ENCODE assay signal across 8 cellular contexts in genomic region chr3:49803464-49804140, GRCh38. TPM values are rescaled to one million over a fixed set of nuclear protein-coding genes. Genes with fewer than 3 reads are reported as not detected.
DNase-seq lines count a peak whose midpoint lies in the region; ATAC-seq, FAIRE-seq and TF ChIP-seq lines count a peak whose summit lies in the region.

No MANE protein-coding gene starts in this region.

- 0% methylated on average over 22 of the region's 41 CpGs for WGBS in SK-N-SH (ENCODE audit: low lambda C conversion rate)
- under 1% methylated on average over 33 of the region's 41 CpGs for WGBS in GM12878 (ENCODE audit: insufficient coverage, insufficient replicate concordance, low lambda C conversion rate, missing lambda C conversion rate)

- SMC1A ChIA-PET in GM12878 (lab: Charles Lee; ENCODE audit: uncharacterized antibody, unreplicated experiment): interaction anchor here (1.1 to 9.4 kb wide), 6 partner anchors 10 to 126 kb away, joined by 3 to 146 read pairs (median 6); partner anchors contain the start of genes MON1A and UBA7

- H4K20me1 ChIP-seq in SK-N-SH (ENCODE audit: insufficient read depth) (no peaks in the 10 kb centered on the region), GM12878 (ENCODE audit: control insufficient read depth, insufficient read depth) (no peaks in the 10 kb centered on the region)

- no TSS peak for BruUV-seq in GM12878 (replicated peaks; lab: Mats Ljungman, UMichigan)

- peak; percentile 60 for DNase-seq in NCI-H345 (lab: John Stamatoyannopoulos, UW)
- no peak for DNase-seq in NCI-H345 treated with DMSO at 0.1 percent for 48 hours (lab: John Stamatoyannopoulos, UW; ENCODE audit: unreplicated experiment)
- peak; percentile 84 for DNase-seq in SK-N-SH
- no peak for DNase-seq in GM12878 (ENCODE audit: low read depth, low spot score)
- peak; percentile 50 for DNase-seq in stimulated activated CD4-positive, alpha-beta T cell treated with anti-CD3 and anti-CD28 coated beads, Interleukin-4, amount 100 ng/mL, for 1 hour
- DNase-seq in superior temporal gyrus (ENCODE audit: extremely low spot score): no peak

- H3K27me3 ChIP-seq in SK-N-SH (ENCODE audit: insufficient read depth) (no peaks in the 10 kb centered on the region), GM12878 (replicated peaks in 1 of 2; ENCODE audit: control insufficient read depth in 2 of 2, insufficient read depth in 2 of 2, low read length in 1 of 2) (no peaks in the 10 kb centered on the region; a peak in 1 of 4 replicates), iPS-20b (ENCODE audit: insufficient read depth, low read length) (peaks cover 57% of the 10 kb centered on the region)

- TF ChIP-seq CTCF in SK-N-SH (IDR thresholded peaks at IDR 0.05) (peak; percentile 20; the same call in 1 of the 2 replicates), GM12878 (IDR thresholded peaks at IDR 0.05 in 2 of 3, conservative IDR thresholded peaks at IDR 0.05 in 1 of 3; ENCODE audit: control insufficient read depth in 2 of 3, extremely low read depth in 1 of 3, insufficient read depth in 1 of 3, low read depth in 3 of 3, low read length in 3 of 3) (no peak)

- TF ChIP-seq EP300 in SK-N-SH (IDR thresholded peaks at IDR 0.05; ENCODE audit: borderline replicate concordance in 1 of 2, low read depth in 1 of 2, low read length in 1 of 2) (no peak), GM12878 (IDR thresholded peaks at IDR 0.05; ENCODE audit: borderline replicate concordance in 1 of 2, control insufficient read depth in 1 of 2, low read depth in 2 of 2, low read length in 2 of 2) (no peak)

- in situ Hi-C loops in GM12878 (cut with MboI): loop anchor here (5.0 kb wide), 1 partner anchor 104 kb away; no protein-coding TSS in a partner anchor

- ATAC-seq in HG03280 (IDR thresholded peaks at IDR 0.05; ENCODE audit: unreplicated experiment): peak; percentile 2
- ATAC-seq in GM12878: peak; percentile 27

- no peaks in the 10 kb centered on the region for H3K9me2 ChIP-seq in SK-N-SH

- peak overlapping the region; percentile 95 for H2AFZ ChIP-seq in SK-N-SH (ENCODE audit: low read depth)
- H2AFZ ChIP-seq in GM12878 (ENCODE audit: control insufficient read depth, low read depth, low read length): peak overlapping the region; percentile 97

- H3K9ac ChIP-seq in SK-N-SH: peak overlapping the region; percentile 73; the same call in 1 of the 2 replicates
- H3K9ac ChIP-seq in GM12878 (ENCODE audit: control insufficient read depth, insufficient read depth, low read length): peak overlapping the region; percentile 75; the same call in 1 of the 2 replicates
- no peak overlapping the region; the same call in 1 of the 2 replicates for H3K9ac ChIP-seq in iPS-20b (ENCODE audit: low read depth, low read length)

- H3K4me2 ChIP-seq in SK-N-SH: peak overlapping the region; percentile 95
- H3K4me2 ChIP-seq in GM12878 (ENCODE audit: control insufficient read depth, insufficient read depth): peak overlapping the region; percentile 94

- CTCF ChIA-PET in SK-N-SH (lab: Yijun Ruan, JAX) (interaction anchor here (0.6 to 17.6 kb wide), 35 partner anchors 8 to 355 kb away, joined by 3 to 386 read pairs (median 6); partner anchors contain the start of genes AMIGO3, CAMKV, GMPPB and IP6K1), GM12878 (lab: Yijun Ruan, JAX) (interaction anchor here (0.6 to 12.0 kb wide), 15 partner anchors 13 to 264 kb away, joined by 3 to 327 read pairs (median 8); partner anchors contain the start of genes IP6K1, MST1R, TRAIP and UBA7)

- no peaks in the 10 kb centered on the region for H3K79me2 ChIP-seq in SK-N-SH (ENCODE audit: insufficient read depth)
- H3K79me2 ChIP-seq in GM12878 (ENCODE audit: control insufficient read depth, insufficient read depth, low read length): no peaks in the 10 kb centered on the region; the same call in 1 of the 2 replicates

- intact Hi-C loops in GM12878 (cut with micrococcal nuclease; ENCODE audit: unreplicated experiment): loop anchor here (2.0 kb wide), 1 partner anchor 103 kb away; no protein-coding TSS in a partner anchor

- H3K4me1 ChIP-seq in SK-N-SH (ENCODE audit: control insufficient read depth in 1 of 2, insufficient read depth in 2 of 2, low read depth in 1 of 2, low read length in 1 of 2) (peaks cover 16 to 50% of the 10 kb centered on the region in 2 experiments), GM12878 (ENCODE audit: control insufficient read depth, insufficient read depth, low read length) (peaks cover 43% of the 10 kb centered on the region), iPS-20b (ENCODE audit: insufficient read depth, low read length) (peaks cover 5% of the 10 kb centered on the region; the same call in 1 of the 2 replicates)

- H3K27ac ChIP-seq in SK-N-SH (ENCODE audit: low read depth in 2 of 2, low read length in 1 of 2) (peak overlapping the region; percentile 13 to 98; a peak in 3 of 4 replicates), GM12878 (ENCODE audit: control insufficient read depth, insufficient read depth) (no peak overlapping the region), iPS-20b (ENCODE audit: low read length) (no peak overlapping the region)

- POLR2A ChIA-PET in SK-N-SH (lab: Yijun Ruan, JAX) (interaction anchor here (0.6 to 5.0 kb wide), 9 partner anchors 36 to 151 kb away, joined by 3 to 37 read pairs (median 3); partner anchors contain the start of genes MON1A and RBM6), GM12878 (lab: Charles Lee) (interaction anchor here (0.5 to 2.7 kb wide), 13 partner anchors 7 to 143 kb away, joined by 3 to 21 read pairs (median 5); partner anchors contain the start of genes IP6K1 and UBA7)

- H3K9me3 ChIP-seq in SK-N-SH (no peaks in the 10 kb centered on the region), GM12878 (replicated peaks; ENCODE audit: control insufficient read depth, insufficient read depth, low read length) (no peaks in the 10 kb centered on the region), iPS-20b (ENCODE audit: insufficient read depth, low read depth, low read length) (no peaks in the 10 kb centered on the region)

- H3K36me3 ChIP-seq in SK-N-SH (replicated peaks in 1 of 2; ENCODE audit: control insufficient read depth in 1 of 2, insufficient read depth in 2 of 2, low read length in 1 of 2) (no peaks in the 10 kb centered on the region), GM12878 (ENCODE audit: control insufficient read depth in 2 of 2, insufficient read depth in 2 of 2, low read length in 1 of 2) (no peaks in the 10 kb centered on the region), iPS-20b (ENCODE audit: insufficient read depth, low read depth, low read length) (no peaks in the 10 kb centered on the region)

- no peaks in the 10 kb centered on the region for H3F3A ChIP-seq in SK-N-SH (replicated peaks; ENCODE audit: insufficient read depth)

- RAD21 ChIA-PET in GM12878 (lab: Charles Lee; ENCODE audit: unreplicated experiment): interaction anchor here (0.6 to 8.0 kb wide), 26 partner anchors 10 to 797 kb away, joined by 3 to 182 read pairs (median 4); partner anchors contain the start of genes AMIGO3, IP6K1, MON1A and MST1R

- no peak; the same call in 1 of the 2 replicates for TF ChIP-seq POLR2A in GM12878 (IDR thresholded peaks at IDR 0.05; ENCODE audit: low read depth, low read length)

- peak overlapping the region; percentile 83 to 94 for H3K4me3 ChIP-seq in SK-N-SH (ENCODE audit: low read depth in 2 of 2, low read length in 1 of 2)
- H3K4me3 ChIP-seq in GM12878: peak overlapping the region; percentile 98
- peak overlapping the region; percentile 91 for H3K4me3 ChIP-seq in iPS-20b (ENCODE audit: low read length)

- no peak for FAIRE-seq in GM12878 (lab: Jason Lieb, UNC)

- no peak for TF ChIP-seq RAD21 in SK-N-SH (IDR thresholded peaks at IDR 0.05; ENCODE audit: low read length)
- no peak for TF ChIP-seq RAD21 in GM12878 (IDR thresholded peaks at IDR 0.05; ENCODE audit: insufficient read depth, low read depth, low read length)

RNA-seq across cellular contexts. Expression of gene INKA1, which starts 0.5 kb away (rescaled TPM):
- polyA plus RNA-seq in SK-N-SH (2012; rRNA removed): 2.6 and 3.4 TPM in 2 replicates
- polyA plus RNA-seq in SK-N-SH (2012; cell fraction: cytosol; rRNA removed): 1.6 and 2.2 TPM in 2 replicates
- polyA plus RNA-seq in SK-N-SH (2012; cell fraction: nucleus; rRNA removed): 1.6 and 3.8 TPM in 2 replicates
- 6.4 and 6.9 TPM in 2 replicates for total RNA-seq in GM12878 (2013; cell fraction: nucleolus; rRNA removed)
- total RNA-seq in GM12878 (2014; rRNA removed): 9.3 and 11.9 TPM in 2 replicates
- 3.8 and 4.2 TPM in 2 replicates for total RNA-seq in GM12878 (2014; rRNA removed; fragmentation: Illumina TruSeq; extraction: Trizol)
- 6.0 and 9.2 TPM in 2 replicates for total RNA-seq in GM12878 (2021)
- polyA plus RNA-seq in GM12878 (2011; ENCODE audit: low read depth): 0.92 TPM
- polyA plus RNA-seq in GM12878 (2011; rRNA removed): 0.94 and 1.6 TPM in 2 replicates
- polyA plus RNA-seq in GM12878 (2011; cell fraction: cytosol; rRNA removed): 2.7 and 4.6 TPM in 2 replicates
- polyA plus RNA-seq in GM12878 (2011; cell fraction: nucleus; rRNA removed): 2.7 and 3.3 TPM in 2 replicates
- 1.9 and 2.3 TPM in 2 replicates for polyA plus RNA-seq in GM12878 (2012)
- polyA plus RNA-seq in GM12878 (2014; fragmentation: Illumina TruSeq; extraction: Trizol): 2.1 TPM in 1 of 2 replicates, not detected in the other
- 1 to 10 TPM in 1 of 2 experiments, under 1 TPM in 1; 0.32 to 1.4 TPM for polyA plus RNA-seq in GM12878 (2014; fragmentation: Nextera tagmentation; extraction: Ambion mirVana)
- polyA plus RNA-seq in GM12878 (2014; rRNA removed): 10.2 and 10.5 TPM in 2 replicates
- 1 to 10 TPM; 9.0 to 9.9 TPM for polyA plus RNA-seq in GM12878 (2016; fragmentation: Nextera tagmentation; extraction: Ambion mirVana)
- polyA minus RNA-seq in GM12878 (2011; rRNA and poly(A)+ RNA removed): 1.8 and 4.4 TPM in 2 replicates
- 2.1 TPM in 1 of 2 replicates, not detected in the other for polyA minus RNA-seq in GM12878 (2011; cell fraction: cytosol; rRNA and poly(A)+ RNA removed)
- polyA minus RNA-seq in GM12878 (2011; cell fraction: nucleus; rRNA and poly(A)+ RNA removed): 4.0 and 7.8 TPM in 2 replicates

RNA-seq across cellular contexts. Expression of gene CDHR4, which starts 3.9 kb away (rescaled TPM):
- polyA plus RNA-seq in SK-N-SH (2012; rRNA removed) (0.07 and 0.13 TPM in 2 replicates), GM12878 (2011; rRNA removed) (not detected in 2 replicates), GM12878 (2014; fragmentation: Illumina TruSeq; extraction: Trizol) (not detected in 2 replicates), GM12878 (2014; fragmentation: Nextera tagmentation; extraction: Ambion mirVana) (not detected), GM12878 (2014; rRNA removed) (not detected in 2 replicates), GM12878 (2016; fragmentation: Nextera tagmentation; extraction: Ambion mirVana) (not detected)
- polyA plus RNA-seq in SK-N-SH (2012; cell fraction: cytosol; rRNA removed): not detected in 2 replicates
- polyA plus RNA-seq in SK-N-SH (2012; cell fraction: nucleus; rRNA removed): 0.60 and 0.66 TPM in 2 replicates
- total RNA-seq in GM12878 (2013; cell fraction: nucleolus; rRNA removed): 0.33 TPM in 1 of 2 replicates, not detected in the other
- total RNA-seq in GM12878 (2014; rRNA removed) (not detected in 2 replicates), GM12878 (2014; rRNA removed; fragmentation: Illumina TruSeq; extraction: Trizol) (not detected in 2 replicates), GM12878 (2021) (not detected in 2 replicates)
- not detected for polyA plus RNA-seq in GM12878 (2011; ENCODE audit: low read depth)
- 0.05 TPM in 1 of 2 replicates, not detected in the other for polyA plus RNA-seq in GM12878 (2011; cell fraction: cytosol; rRNA removed)
- 0.28 TPM in 2 replicates for polyA plus RNA-seq in GM12878 (2011; cell fraction: nucleus; rRNA removed)
- polyA plus RNA-seq in GM12878 (2012): 0.10 TPM in 1 of 2 replicates, not detected in the other
- not detected in 2 replicates for polyA minus RNA-seq in GM12878 (2011; rRNA and poly(A)+ RNA removed)
- not detected in 2 replicates for polyA minus RNA-seq in GM12878 (2011; cell fraction: cytosol; rRNA and poly(A)+ RNA removed)
- not detected in 2 replicates for polyA minus RNA-seq in GM12878 (2011; cell fraction: nucleus; rRNA and poly(A)+ RNA removed)

RNA-seq across cellular contexts. Expression of gene UBA7, which starts 10.2 kb away (rescaled TPM):
- 22.6 and 25.8 TPM in 2 replicates for polyA plus RNA-seq in SK-N-SH (2012; rRNA removed)
- 2.0 and 3.0 TPM in 2 replicates for polyA plus RNA-seq in SK-N-SH (2012; cell fraction: cytosol; rRNA removed)
- 187 and 223 TPM in 2 replicates for polyA plus RNA-seq in SK-N-SH (2012; cell fraction: nucleus; rRNA removed)
- total RNA-seq in GM12878 (2013; cell fraction: nucleolus; rRNA removed): 270 and 275 TPM in 2 replicates
- 71.2 and 79.6 TPM in 2 replicates for total RNA-seq in GM12878 (2014; rRNA removed)
- 35.1 and 38.9 TPM in 2 replicates for total RNA-seq in GM12878 (2014; rRNA removed; fragmentation: Illumina TruSeq; extraction: Trizol)
- total RNA-seq in GM12878 (2021): 108 and 116 TPM in 2 replicates
- polyA plus RNA-seq in GM12878 (2011; ENCODE audit: low read depth): 86.4 TPM
- 34.1 and 65.8 TPM in 2 replicates for polyA plus RNA-seq in GM12878 (2011; rRNA removed)
- polyA plus RNA-seq in GM12878 (2011; cell fraction: cytosol; rRNA removed): 67.0 and 102 TPM in 2 replicates
- 1,147 and 1,386 TPM in 2 replicates for polyA plus RNA-seq in GM12878 (2011; cell fraction: nucleus; rRNA removed)
- 133 and 156 TPM in 2 replicates for polyA plus RNA-seq in GM12878 (2012)
- polyA plus RNA-seq in GM12878 (2014; fragmentation: Illumina TruSeq; extraction: Trizol): 25.9 and 57.4 TPM in 2 replicates
- 10 to 100 TPM; 11.8 to 22.2 TPM for polyA plus RNA-seq in GM12878 (2014; fragmentation: Nextera tagmentation; extraction: Ambion mirVana)
- polyA plus RNA-seq in GM12878 (2014; rRNA removed): 105 and 112 TPM in 2 replicates
- polyA plus RNA-seq in GM12878 (2016; fragmentation: Nextera tagmentation; extraction: Ambion mirVana): 10 to 100 TPM; 34.6 to 36.0 TPM
- 68.0 and 103 TPM in 2 replicates for polyA minus RNA-seq in GM12878 (2011; rRNA and poly(A)+ RNA removed)
- polyA minus RNA-seq in GM12878 (2011; cell fraction: cytosol; rRNA and poly(A)+ RNA removed): 29.7 and 31.4 TPM in 2 replicates
- 202 and 226 TPM in 2 replicates for polyA minus RNA-seq in GM12878 (2011; cell fraction: nucleus; rRNA and poly(A)+ RNA removed)

RNA-seq across cellular contexts. Expression of gene IP6K1, which starts 17.3 kb away (rescaled TPM):
- polyA plus RNA-seq in SK-N-SH (2012; rRNA removed) (17.0 and 23.3 TPM in 2 replicates), GM12878 (2011; rRNA removed) (13.6 and 30.6 TPM in 2 replicates), GM12878 (2014; fragmentation: Illumina TruSeq; extraction: Trizol) (10.0 and 15.1 TPM in 2 replicates), GM12878 (2014; fragmentation: Nextera tagmentation; extraction: Ambion mirVana) (1 to 10 TPM; 1.3 to 2.0 TPM), GM12878 (2014; rRNA removed) (22.9 and 25.0 TPM in 2 replicates), GM12878 (2016; fragmentation: Nextera tagmentation; extraction: Ambion mirVana) (10 to 100 TPM; 20.4 to 21.7 TPM)
- 8.9 and 14.6 TPM in 2 replicates for polyA plus RNA-seq in SK-N-SH (2012; cell fraction: cytosol; rRNA removed)
- 37.1 and 43.4 TPM in 2 replicates for polyA plus RNA-seq in SK-N-SH (2012; cell fraction: nucleus; rRNA removed)
- total RNA-seq in GM12878 (2013; cell fraction: nucleolus; rRNA removed): 59.2 and 67.7 TPM in 2 replicates
- total RNA-seq in GM12878 (2014; rRNA removed) (13.4 and 16.0 TPM in 2 replicates), GM12878 (2014; rRNA removed; fragmentation: Illumina TruSeq; extraction: Trizol) (9.9 and 10.6 TPM in 2 replicates), GM12878 (2021) (28.6 and 29.8 TPM in 2 replicates)
- polyA plus RNA-seq in GM12878 (2011; ENCODE audit: low read depth): 7.5 TPM
- polyA plus RNA-seq in GM12878 (2011; cell fraction: cytosol; rRNA removed): 22.1 and 29.5 TPM in 2 replicates
- polyA plus RNA-seq in GM12878 (2011; cell fraction: nucleus; rRNA removed): 37.3 and 43.6 TPM in 2 replicates
- 11.8 TPM in 2 replicates for polyA plus RNA-seq in GM12878 (2012)
- polyA minus RNA-seq in GM12878 (2011; rRNA and poly(A)+ RNA removed): 47.1 and 58.7 TPM in 2 replicates
- polyA minus RNA-seq in GM12878 (2011; cell fraction: cytosol; rRNA and poly(A)+ RNA removed): 14.8 and 19.0 TPM in 2 replicates
- 8.8 and 19.5 TPM in 2 replicates for polyA minus RNA-seq in GM12878 (2011; cell fraction: nucleus; rRNA and poly(A)+ RNA removed)

RNA-seq across cellular contexts. Expression of gene TRAIP, which starts 52.8 kb away (rescaled TPM):
- polyA plus RNA-seq in SK-N-SH (2012; rRNA removed) (8.1 and 12.8 TPM in 2 replicates), GM12878 (2011; rRNA removed) (12.5 and 18.6 TPM in 2 replicates), GM12878 (2014; fragmentation: Illumina TruSeq; extraction: Trizol) (17.9 and 22.1 TPM in 2 replicates), GM12878 (2014; fragmentation: Nextera tagmentation; extraction: Ambion mirVana) (10 to 100 TPM; 33.6 to 37.0 TPM), GM12878 (2014; rRNA removed) (22.4 and 25.1 TPM in 2 replicates), GM12878 (2016; fragmentation: Nextera tagmentation; extraction: Ambion mirVana) (10 to 100 TPM; 26.8 to 31.2 TPM)
- 4.8 and 7.6 TPM in 2 replicates for polyA plus RNA-seq in SK-N-SH (2012; cell fraction: cytosol; rRNA removed)
- polyA plus RNA-seq in SK-N-SH (2012; cell fraction: nucleus; rRNA removed): 39.1 and 62.4 TPM in 2 replicates
- 18.7 and 23.8 TPM in 2 replicates for total RNA-seq in GM12878 (2013; cell fraction: nucleolus; rRNA removed)
- total RNA-seq in GM12878 (2014; rRNA removed) (20.9 and 21.1 TPM in 2 replicates), GM12878 (2014; rRNA removed; fragmentation: Illumina TruSeq; extraction: Trizol) (14.7 and 15.9 TPM in 2 replicates), GM12878 (2021) (19.5 and 23.7 TPM in 2 replicates)
- 8.2 TPM for polyA plus RNA-seq in GM12878 (2011; ENCODE audit: low read depth)
- 17.4 and 27.0 TPM in 2 replicates for polyA plus RNA-seq in GM12878 (2011; cell fraction: cytosol; rRNA removed)
- 81.4 and 83.2 TPM in 2 replicates for polyA plus RNA-seq in GM12878 (2011; cell fraction: nucleus; rRNA removed)
- polyA plus RNA-seq in GM12878 (2012): 10.8 and 11.1 TPM in 2 replicates
- polyA minus RNA-seq in GM12878 (2011; rRNA and poly(A)+ RNA removed): 22.6 and 26.3 TPM in 2 replicates
- polyA minus RNA-seq in GM12878 (2011; cell fraction: cytosol; rRNA and poly(A)+ RNA removed): 10.6 TPM in 2 replicates
- 22.2 and 31.2 TPM in 2 replicates for polyA minus RNA-seq in GM12878 (2011; cell fraction: nucleus; rRNA and poly(A)+ RNA removed)

Comparison
In these comparisons a context has a peak if more than half of its experiments do, and no peak if none do; other contexts are left out.
1. DNase-seq: peak in NCI-H345 (single experiment), SK-N-SH (single experiment) and stimulated activated CD4-positive, alpha-beta T cell treated with anti-CD3 and anti-CD28 coated beads, Interleukin-4, amount 100 ng/mL, for 1 hour (single experiment); none in NCI-H345 treated with DMSO at 0.1 percent for 48 hours (single experiment), GM12878 (single experiment) and superior temporal gyrus (single experiment).
2. H3K27ac ChIP-seq: peak in SK-N-SH (2 of 2); none in GM12878 (single experiment) and iPS-20b (single experiment).
3. Peak in every context shown above with its lines, with median percentiles within 50 percentile points of each other: H3K4me3 ChIP-seq.